Comparison of ENCODE assay signal across 9 cellular contexts in the genomic region with DNA sequence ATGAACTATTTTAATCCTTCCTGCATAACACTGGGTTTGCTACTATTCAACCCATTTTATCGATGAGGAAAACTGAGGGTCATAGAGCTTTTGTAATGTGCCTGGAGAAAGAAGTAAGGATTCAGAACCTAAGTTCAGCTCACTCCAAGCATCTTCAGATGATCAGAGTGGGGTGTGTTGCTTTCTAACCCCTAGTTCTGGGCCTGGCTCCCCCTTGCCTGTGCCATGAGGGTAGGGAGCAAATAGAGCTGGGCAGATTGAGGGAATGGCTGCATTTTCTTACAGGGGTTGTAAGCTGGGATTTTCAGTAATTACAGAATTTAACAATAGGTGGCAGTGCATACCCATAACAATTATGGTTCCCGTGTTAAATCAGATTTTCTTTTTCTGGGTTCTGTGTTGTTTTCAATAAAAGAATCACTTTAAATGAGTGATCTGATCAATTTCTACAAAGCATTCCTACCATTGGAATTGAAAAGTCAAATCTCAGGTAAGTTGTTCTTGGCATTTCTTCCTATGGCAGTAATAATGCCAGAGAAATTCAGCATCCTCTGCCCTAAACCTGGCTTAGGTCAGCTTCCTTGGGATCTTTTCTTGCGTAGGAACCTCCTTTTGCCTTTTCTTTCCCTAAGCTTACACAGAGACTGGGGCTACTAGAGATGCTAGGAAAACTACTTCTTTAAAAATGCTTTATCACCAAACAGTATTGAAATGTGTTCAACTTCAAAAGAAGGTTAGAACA. TPM values are rescaled to one million over a fixed set of nuclear protein-coding genes. Genes with fewer than 3 reads are reported as not detected.
DNase-seq lines count a peak whose midpoint lies in the region; ATAC-seq and TF ChIP-seq lines count a peak whose summit lies in the region.
"Had no signal": no experiment of that assay in that cellular context is flagged by ENCODE, and none has a peak within 500 bp of the region (broad histone marks: within the 10 kb centered on the region; RNA-seq: fewer than 3 reads in every experiment).

No MANE protein-coding gene starts in this region.

- H3K27ac Mint-ChIP-seq in natural killer cell (no peak overlapping the region), progenitor cell of endocrine pancreas (no peak overlapping the region)
- H3K27ac Mint-ChIP-seq in natural killer cell treated with Interleukin-12 subunit alpha and Interleukin-12 subunit beta and Interleukin-15 and Interleukin-18, amount 100 ng/mL, for 72 hours, result no peak overlapping the region

- peak in 1 of 3 donors; percentile 40 for ATAC-seq in natural killer cell
- no peak for ATAC-seq in natural killer cell treated with Interleukin-12 subunit alpha and Interleukin-12 subunit beta and Interleukin-15 and Interleukin-18, amount 100 ng/mL, for 72 hours
- peak; percentile 52 for ATAC-seq in HG03439 (IDR thresholded peaks at IDR 0.05; ENCODE audit: unreplicated experiment)
- ATAC-seq in HG03342 (IDR thresholded peaks at IDR 0.05; ENCODE audit: unreplicated experiment), result no peak

- intact Hi-C loops in natural killer cell (cut with micrococcal nuclease), result loop anchor here (2.0 kb wide), 2 partner anchors 528 to 600 kb away; no protein-coding TSS in a partner anchor

- peak; percentile 31 for TF ChIP-seq CTCF in natural killer cell (IDR thresholded peaks at IDR 0.05)
- TF ChIP-seq CTCF in fibroblast of lung (conservative IDR thresholded peaks at IDR 0.05 in 1 of 2, IDR thresholded peaks at IDR 0.05 in 1 of 2; ENCODE audit: low read depth in 1 of 2, low read length in 2 of 2), result peak; percentile 39 to 51
- peak; percentile 64 for TF ChIP-seq CTCF in progenitor cell of endocrine pancreas (IDR thresholded peaks at IDR 0.05; ENCODE audit: unreplicated experiment)

- H3K27me3 Mint-ChIP-seq in natural killer cell (ENCODE audit: low read depth in 2 of 2) (peaks cover 0 to 5% of the 10 kb centered on the region in 2 donors), progenitor cell of endocrine pancreas (no peaks in the 10 kb centered on the region)
- peaks cover 6 to 12% of the 10 kb centered on the region in 2 donors for H3K27me3 Mint-ChIP-seq in natural killer cell treated with Interleukin-12 subunit alpha and Interleukin-12 subunit beta and Interleukin-15 and Interleukin-18, amount 100 ng/mL, for 72 hours

- no peak overlapping the region for H3K27ac ChIP-seq in fibroblast of lung (ENCODE audit: insufficient read depth, low read length)

- H3K4me3 ChIP-seq in fibroblast of lung (replicated peaks in 1 of 4; ENCODE audit: control extremely low read depth in 1 of 4, insufficient read depth in 1 of 4, low read depth in 3 of 4, low read length in 4 of 4), result no peak overlapping the region
- H3K4me3 ChIP-seq: HAP-1 had no signal

- no peaks in the 10 kb centered on the region for H3K36me3 ChIP-seq in fibroblast of lung (ENCODE audit: control insufficient read depth, insufficient read depth, low read length)
- H3K36me3 ChIP-seq: HAP-1 had no signal

- H3K4me1 Mint-ChIP-seq in natural killer cell (no peaks in the 10 kb centered on the region), progenitor cell of endocrine pancreas (ENCODE audit: low read depth) (peaks cover 4% of the 10 kb centered on the region)
- no peaks in the 10 kb centered on the region for H3K4me1 Mint-ChIP-seq in natural killer cell treated with Interleukin-12 subunit alpha and Interleukin-12 subunit beta and Interleukin-15 and Interleukin-18, amount 100 ng/mL, for 72 hours (ENCODE audit: low read depth in 2 of 2)

- no peak for DNase-seq in natural killer cell
- DNase-seq in natural killer cell treated with Interleukin-12 subunit alpha and Interleukin-12 subunit beta and Interleukin-15 and Interleukin-18, amount 100 ng/mL, for 72 hours (ENCODE audit: low spot score), result no peak
- peak; percentile 53 for DNase-seq in RPMI8226
- peak in 1 of 2 donors; percentile 74 for DNase-seq in fibroblast of lung (ENCODE audit: low read depth in 2 of 2)
- DNase-seq in progenitor cell of endocrine pancreas (ENCODE audit: low spot score, unreplicated experiment), result no peak
- no peak for DNase-seq in NCI-H1930 (lab: John Stamatoyannopoulos, UW)

- H3K9me3 ChIP-seq in fibroblast of lung (ENCODE audit: control insufficient read depth, insufficient read depth, low read depth, low read length), result no peaks in the 10 kb centered on the region
- H3K9me3 ChIP-seq: HAP-1 had no signal

- no peak overlapping the region for H2AFZ ChIP-seq in fibroblast of lung (ENCODE audit: low read length)

- no peak overlapping the region for H3K4me2 ChIP-seq in fibroblast of lung (ENCODE audit: extremely low read depth, insufficient read depth, low read length)

- H3K9ac ChIP-seq in fibroblast of lung (ENCODE audit: insufficient read depth, low read length), result no peak overlapping the region

- no peak overlapping the region for H3K4me3 Mint-ChIP-seq in natural killer cell
- no peak overlapping the region for H3K4me3 Mint-ChIP-seq in natural killer cell treated with Interleukin-12 subunit alpha and Interleukin-12 subunit beta and Interleukin-15 and Interleukin-18, amount 100 ng/mL, for 72 hours
- H3K4me3 Mint-ChIP-seq in progenitor cell of endocrine pancreas (ENCODE audit: low read depth), result no peak overlapping the region

- H3K36me3 Mint-ChIP-seq in natural killer cell (no peaks in the 10 kb centered on the region), progenitor cell of endocrine pancreas (ENCODE audit: insufficient read depth) (no peaks in the 10 kb centered on the region)
- H3K36me3 Mint-ChIP-seq in natural killer cell treated with Interleukin-12 subunit alpha and Interleukin-12 subunit beta and Interleukin-15 and Interleukin-18, amount 100 ng/mL, for 72 hours, result no peaks in the 10 kb centered on the region

- peaks cover 19% of the 10 kb centered on the region for H3K79me2 ChIP-seq in fibroblast of lung (ENCODE audit: control insufficient read depth, insufficient read depth, low read length)

- H4K20me1 ChIP-seq in fibroblast of lung (ENCODE audit: control insufficient read depth, extremely low read depth, insufficient read depth, low read length), result no peaks in the 10 kb centered on the region

- H3K9me3 Mint-ChIP-seq in natural killer cell (no peaks in the 10 kb centered on the region), progenitor cell of endocrine pancreas (ENCODE audit: low read depth) (no peaks in the 10 kb centered on the region)
- H3K9me3 Mint-ChIP-seq in natural killer cell treated with Interleukin-12 subunit alpha and Interleukin-12 subunit beta and Interleukin-15 and Interleukin-18, amount 100 ng/mL, for 72 hours, result no peaks in the 10 kb centered on the region

- no peaks in the 10 kb centered on the region for H3K27me3 ChIP-seq in fibroblast of lung (ENCODE audit: control insufficient read depth, insufficient read depth, low read length)

- peaks cover 16% of the 10 kb centered on the region for H3K4me1 ChIP-seq in fibroblast of lung (ENCODE audit: control insufficient read depth, extremely low read depth, insufficient read depth, low read length)
- H3K4me1 ChIP-seq: HAP-1 had no signal

RNA-seq across cellular contexts. Expression of a gene that starts 45.2 kb away (rescaled TPM):
- total RNA-seq in natural killer cell (not detected), fibroblast of lung (6.9 and 8.8 TPM in 2 replicates), progenitor cell of endocrine pancreas (0.79 and 3.9 TPM in 2 replicates)
- total RNA-seq in natural killer cell treated with Interleukin-12 subunit alpha and Interleukin-12 subunit beta and Interleukin-15 and Interleukin-18, amount 100 ng/mL, for 72 hours, result not detected
- polyA plus RNA-seq in fibroblast of lung, result 2.3 and 4.1 TPM in 2 replicates
- 1.5 and 5.7 TPM in 2 replicates for polyA plus RNA-seq in fibroblast of lung (2012)
- 0.11 and 0.43 TPM in 2 replicates for polyA minus RNA-seq in fibroblast of lung (ENCODE audit: low replicate concordance)
